Comparison of ENCODE assay signal across 1 cellular context in the genomic region with DNA sequence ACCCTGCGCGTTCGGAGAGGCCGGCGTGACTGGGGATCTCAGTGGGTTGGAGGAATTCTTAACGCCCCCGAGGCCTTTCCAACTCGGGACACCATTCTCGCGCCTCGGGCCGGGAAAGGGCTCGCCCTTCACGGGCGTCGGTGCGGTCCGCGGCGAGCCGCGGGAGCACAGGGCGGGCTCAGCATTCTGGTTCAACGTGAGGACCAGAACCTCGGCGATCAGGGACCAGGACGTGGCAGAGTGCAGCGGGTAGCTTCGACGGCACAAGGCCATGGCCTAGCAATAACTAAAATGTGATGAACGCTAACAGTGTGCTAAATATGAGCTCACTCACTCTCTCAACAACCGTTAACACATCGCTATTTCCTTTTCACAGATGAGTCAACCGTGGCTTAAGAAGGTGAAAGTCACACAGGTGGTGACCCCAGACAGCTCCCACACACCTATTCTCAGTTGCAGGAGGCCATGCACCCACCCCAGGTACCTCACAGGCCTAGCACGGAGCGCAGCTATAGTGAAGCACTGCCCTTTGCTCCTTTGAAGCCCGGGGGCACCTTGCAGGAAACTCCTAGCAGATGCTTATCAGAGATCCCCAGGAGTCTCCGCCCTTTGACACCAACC.
TF ChIP-seq lines count a peak whose summit lies in the region.

No MANE protein-coding gene starts in this region.

TF ChIP-seq in SK-N-SH, 30 proteins besides CTCF, POLR2A, EP300 and RAD21 (continued from another document):
- TF ChIP-seq ZBTB33 (IDR thresholded peaks at IDR 0.05; ENCODE audit: borderline replicate concordance, low read depth) (no peak), FOXM1 (IDR thresholded peaks at IDR 0.05; ENCODE audit: low read depth) (no peak), RFX5 (IDR thresholded peaks at IDR 0.05; ENCODE audit: low read length) (no peak), FOSL2 (IDR thresholded peaks at IDR 0.05; ENCODE audit: borderline replicate concordance, low read depth) (no peak), NFIC (IDR thresholded peaks at IDR 0.05; ENCODE audit: borderline replicate concordance) (no peak)
